ENCODE assay signal across 10 cellular contexts in the genomic region with DNA sequence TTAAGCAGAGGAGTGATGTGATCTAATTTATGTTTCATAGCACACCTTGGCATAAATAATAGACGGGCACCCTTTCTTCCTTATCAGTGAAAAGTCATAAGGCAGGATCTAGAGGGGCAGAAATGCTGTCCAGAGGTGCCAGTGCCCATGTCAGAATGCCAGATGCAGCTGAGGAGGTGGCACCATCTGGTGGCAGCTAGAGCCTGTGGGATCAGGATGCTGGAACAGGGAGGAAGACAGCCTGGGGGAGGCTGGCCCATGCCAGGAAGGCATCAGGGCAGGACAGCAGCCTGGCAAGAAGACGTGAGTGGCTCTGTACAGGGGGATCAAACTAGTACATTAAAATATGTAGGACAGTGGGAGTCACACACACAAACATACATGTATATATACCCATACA. TPM values are rescaled to one million over a fixed set of nuclear protein-coding genes. Genes with fewer than 3 reads are reported as not detected.
A peak's percentile ranks its signal among the peaks of the same experiment; 100 is the strongest.
DNase-seq lines count a peak whose midpoint lies in the region; ATAC-seq, FAIRE-seq and TF ChIP-seq lines count a peak whose summit lies in the region.
"Had no signal": no experiment of that assay in that cellular context is flagged by ENCODE, and none has a peak within 500 bp of the region (broad histone marks: within the 10 kb centered on the region; RNA-seq: fewer than 3 reads in every experiment).

No MANE protein-coding gene starts in this region.

- H3K4me1 ChIP-seq in KMS-11 (ENCODE audit: low read depth, poor library complexity, severe bottlenecking) (no peaks in the 10 kb centered on the region), pancreas (no peaks in the 10 kb centered on the region)

- no peak overlapping the region for H2AFZ ChIP-seq in KMS-11 (ENCODE audit: low read depth)

- no peaks in the 10 kb centered on the region for H3K27me3 Mint-ChIP-seq in effector memory CD8-positive, alpha-beta T cell

- H3K9ac ChIP-seq in KMS-11 = no peak overlapping the region

- TF ChIP-seq CTCF in KMS-11 (conservative IDR thresholded peaks at IDR 0.05; ENCODE audit: low read depth, low read length) (peak; percentile 29; the same call in 1 of the 2 replicates), brain microvascular endothelial cell (IDR thresholded peaks at IDR 0.05; ENCODE audit: low read depth, low read length, missing control alignments) (peak; percentile 53), pancreas (IDR thresholded peaks at IDR 0.05) (no peak)

- ATAC-seq in pancreas = peak in 3 of 4 donors; percentile 29 to 39 (median 37)
- no peak for ATAC-seq in HG03139 (IDR thresholded peaks at IDR 0.05; ENCODE audit: unreplicated experiment)
- no peak for ATAC-seq in effector memory CD8-positive, alpha-beta T cell (replicated peaks)
- no peak for ATAC-seq in HG03045 (IDR thresholded peaks at IDR 0.05; ENCODE audit: unreplicated experiment)

- H3K4me2 ChIP-seq in KMS-11 = no peak overlapping the region

- no peak for FAIRE-seq in pancreas (lab: Jason Lieb, UNC)

- H3K79me2 ChIP-seq in KMS-11 (ENCODE audit: insufficient read depth, low read depth) = no peaks in the 10 kb centered on the region

- no peaks in the 10 kb centered on the region for H3K9me3 Mint-ChIP-seq in effector memory CD8-positive, alpha-beta T cell

- no peaks in the 10 kb centered on the region for H3K27me3 ChIP-seq in KMS-11 (ENCODE audit: insufficient read depth, low read depth)
- H3K27me3 ChIP-seq in brain microvascular endothelial cell (replicated peaks) = no peaks in the 10 kb centered on the region
- H3K27me3 ChIP-seq in pancreas = no peaks in the 10 kb centered on the region
- H3K27me3 ChIP-seq: neutrophil had no signal

- H3K36me3 ChIP-seq in KMS-11 (ENCODE audit: insufficient read depth) (no peaks in the 10 kb centered on the region), brain microvascular endothelial cell (replicated peaks) (no peaks in the 10 kb centered on the region), pancreas (no peaks in the 10 kb centered on the region)
- H3K36me3 ChIP-seq: neutrophil had no signal

- H3K4me3 Mint-ChIP-seq in effector memory CD8-positive, alpha-beta T cell = no peak overlapping the region

- H3K4me1 Mint-ChIP-seq in effector memory CD8-positive, alpha-beta T cell (ENCODE audit: low read depth in 2 of 2) = peaks cover 3% of the 10 kb centered on the region in 2 donors

- no peak overlapping the region for H3K27ac ChIP-seq in KMS-11
- H3K27ac ChIP-seq in brain microvascular endothelial cell = no peak overlapping the region
- H3K27ac ChIP-seq in pancreas = no peak overlapping the region
- H3K27ac ChIP-seq: neutrophil had no signal

- H3K27ac Mint-ChIP-seq in effector memory CD8-positive, alpha-beta T cell = no peak overlapping the region

- no peaks in the 10 kb centered on the region for H3K36me3 Mint-ChIP-seq in effector memory CD8-positive, alpha-beta T cell (ENCODE audit: insufficient read depth)

- in situ Hi-C loops in brain microvascular endothelial cell (cut with HindIII; ENCODE audit: low pct_ligation_motif_present, low sequenced_read_pairs) = no loop called here

- DNase-seq in NCI-H748 (lab: John Stamatoyannopoulos, UW; ENCODE audit: unreplicated experiment) (peak; percentile 35), NCI-H748 treated with DMSO at 0.1 percent for 48 hours (lab: John Stamatoyannopoulos, UW) (no peak), brain microvascular endothelial cell (no peak), pancreas (peak in 1 of 6 donors; percentile 16)
- DNase-seq in effector memory CD8-positive, alpha-beta T cell = no peak
- DNase-seq: stimulated activated naive CD4-positive, alpha-beta T cell treated with Interleukin-2 at 50 U/mL for 16 hours had no signal

- H4K20me1 ChIP-seq in KMS-11 (ENCODE audit: insufficient read depth) = no peaks in the 10 kb centered on the region

- WGBS in pancreas, 2 donors = 47 to 55% methylated on average over 2 of the region's 2 CpGs

- H3K9me3 ChIP-seq in pancreas = no peaks in the 10 kb centered on the region
- H3K9me3 ChIP-seq: neutrophil had no signal

- intact Hi-C loops in pancreas (cut with DNase I) = loop anchor here in 2 of 3 donors (5.0 to 10.0 kb wide), 2 partner anchors 51 to 58 kb away; no protein-coding TSS in a partner anchor

- no peak overlapping the region for H3K4me3 ChIP-seq in KMS-11 (IDR thresholded peaks at IDR 0.05; ENCODE audit: insufficient read depth, low read depth, low read length)
- H3K4me3 ChIP-seq in brain microvascular endothelial cell (ENCODE audit: low read depth, low read length) = no peak overlapping the region
- no peak overlapping the region for H3K4me3 ChIP-seq in pancreas

RNA-seq across cellular contexts. Expression of a gene that starts 16.5 kb away (rescaled TPM):
- total RNA-seq in pancreas = under 1 TPM in 4 of 6 donors, not detected in 2; 0.03 to 0.19 (median 0.12) TPM
- under 1 TPM in 1 of 2 donors, not detected in 1; 0.05 TPM for polyA plus RNA-seq in pancreas

Comparison
In these comparisons a context has a peak if more than half of its experiments do, and no peak if none do; other contexts are left out.
1. CTCF ChIP-seq: peak in KMS-11 (single experiment) and brain microvascular endothelial cell (single experiment); none in pancreas (0 of 4).
2. ATAC-seq: peak in pancreas (3 of 4); none in HG03139 (single experiment), effector memory CD8-positive, alpha-beta T cell (single experiment) and HG03045 (single experiment).